ENCODE assay signal across 8 cellular contexts in the genomic region with DNA sequence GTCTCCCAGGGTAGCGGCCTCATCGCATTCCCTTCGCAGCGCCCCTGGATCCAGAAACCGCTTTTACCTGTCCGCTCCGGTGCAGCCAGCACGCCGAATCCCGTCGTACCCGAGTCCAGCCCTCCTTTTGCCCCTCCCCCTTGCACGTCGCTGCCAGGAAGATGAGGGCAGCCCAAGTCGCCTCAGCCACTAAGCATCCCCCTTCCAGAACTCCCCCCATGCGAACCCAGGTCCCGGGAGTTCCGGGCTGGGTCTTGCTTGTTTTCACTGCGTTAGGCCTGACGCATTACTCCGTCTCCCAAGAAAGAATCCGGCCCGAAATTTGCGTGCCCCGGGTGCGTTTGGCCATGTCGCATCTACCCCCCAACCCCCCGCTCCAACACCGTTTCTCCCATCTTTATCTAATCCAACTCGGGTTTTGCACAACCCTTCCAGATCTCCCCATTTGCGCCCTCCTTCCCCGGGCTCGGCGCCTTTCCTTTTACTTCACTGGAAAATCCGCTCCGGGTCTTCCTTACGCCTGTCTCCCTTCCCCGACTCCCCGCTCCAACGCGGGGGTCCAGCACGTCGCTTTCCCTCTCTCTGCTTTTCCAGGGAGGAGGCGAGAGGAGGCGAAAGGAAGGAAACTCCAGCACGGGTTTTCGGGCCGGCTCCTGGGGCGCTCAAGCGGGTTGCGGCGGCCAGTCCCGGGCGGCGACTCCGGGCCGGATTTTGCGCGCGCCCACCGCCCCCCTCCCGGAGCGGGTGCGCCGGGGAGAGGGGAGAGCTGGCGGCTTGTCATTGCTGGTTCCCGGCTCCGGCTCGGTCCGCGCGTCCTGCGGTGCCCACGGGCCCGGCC.
DNase-seq lines count a peak whose midpoint lies in the region; ATAC-seq, FAIRE-seq and TF ChIP-seq lines count a peak whose summit lies in the region.
"Not testable (repeated sequence)": the region's sequence is repeated elsewhere in the genome, so short reads cannot be mapped to it uniquely, and the experiment has no call there.

No MANE protein-coding gene starts in this region.

- H3K27ac ChIP-seq in thyroid gland: peak overlapping the region; percentile 55 to 65 (median 61)

- not testable (repeated sequence) for TF ChIP-seq CTCF in bronchial epithelial cell (IDR thresholded peaks at IDR 0.05; ENCODE audit: insufficient read depth, low read length, severe bottlenecking)
- TF ChIP-seq CTCF in thyroid gland (IDR thresholded peaks at IDR 0.05): peak in 2 of 6 experiments; percentile 3 to 22

- DNase-seq in GM04503 (ENCODE audit: low read depth): peak; percentile 61
- peak; percentile 81 for DNase-seq in HT-29 (ENCODE audit: low spot score)
- peak; percentile 99 for DNase-seq in NCI-H69 (lab: John Stamatoyannopoulos, UW)
- DNase-seq in bronchial epithelial cell (ENCODE audit: low read depth): peak; percentile 67
- peak; percentile 82 for DNase-seq in iPS DF 19.7 (ENCODE audit: low read depth, low spot score)
- peak; percentile 95 for DNase-seq in posterior vena cava (ENCODE audit: low spot score)
- peak; percentile 86 to 87 for DNase-seq in thyroid gland

- H3K36me3 ChIP-seq in bronchial epithelial cell (ENCODE audit: control insufficient read depth, insufficient read depth, low read length); thyroid gland: not testable (repeated sequence)

- H3K27me3 ChIP-seq in bronchial epithelial cell (ENCODE audit: control insufficient read depth, insufficient read depth, low read length); thyroid gland: not testable (repeated sequence)

- peak in 1 of 2 donors; percentile 54 for TF ChIP-seq POLR2A in thyroid gland (IDR thresholded peaks at IDR 0.05)

- FAIRE-seq in bronchial epithelial cell (lab: Jason Lieb, UNC): peak; percentile 90

- ATAC-seq in activated CD4-positive, CD25-positive, alpha-beta regulatory T cell treated with anti-CD3 and anti-CD28 coated beads, Interleukin-2, amount 50 U/mL, for 24 hours: peak; percentile 65 to 74

- H3K4me1 ChIP-seq in thyroid gland: peaks cover 10 to 13% of the 10 kb centered on the region in 2 donors

- intact Hi-C loops in posterior vena cava (cut with DNase I); thyroid gland (cut with DNase I): not testable (repeated sequence)

- H3K4me3 ChIP-seq in bronchial epithelial cell (ENCODE audit: low read depth, low read length) (peak overlapping the region; percentile 53), thyroid gland (replicated peaks in 1 of 3) (peak overlapping the region; percentile 52 to 88 (median 59))

- not testable (repeated sequence) for H3K9me3 ChIP-seq in thyroid gland

- WGBS in thyroid gland, 2 donors: 1% methylated on average over 53 to 57 of the region's 75 CpGs

Comparison
In these comparisons a context has a peak if more than half of its experiments do, and no peak if none do; other contexts are left out.
1. Peak in every context shown above with its lines: DNase-seq, ATAC-seq, H3K4me3 ChIP-seq and H3K27ac ChIP-seq.